Comparison of ENCODE assay signal across 10 cellular contexts in the genomic region with DNA sequence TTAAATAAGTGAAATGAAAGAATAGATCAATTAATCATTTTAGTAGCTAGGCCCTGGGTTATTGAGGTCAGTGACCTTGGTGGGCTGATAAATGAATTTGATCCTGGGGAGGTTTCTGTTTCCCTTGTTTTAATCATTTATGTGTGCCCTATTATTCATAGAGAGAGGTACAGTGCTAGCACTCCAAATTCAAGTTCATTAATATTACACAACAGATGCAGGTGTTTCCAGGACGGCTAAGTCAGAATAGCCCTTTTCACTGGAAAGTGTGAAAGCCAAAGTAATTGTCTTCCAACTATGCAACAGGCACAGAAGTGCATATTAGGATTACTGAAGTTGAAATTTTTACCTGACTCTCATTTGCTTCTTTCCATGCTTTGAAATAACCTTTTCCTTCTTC.
DNase-seq lines count a peak whose midpoint lies in the region; ATAC-seq and TF ChIP-seq lines count a peak whose summit lies in the region.
"Had no signal": no experiment of that assay in that cellular context is flagged by ENCODE, and none has a peak within 500 bp of the region (broad histone marks: within the 10 kb centered on the region; RNA-seq: fewer than 3 reads in every experiment).

No MANE protein-coding gene starts in this region.

- H3K27ac Mint-ChIP-seq in H9 (peak overlapping the region; percentile 22 to 76 (median 72); a peak in 4 of 7 replicates), mesothelial cell of epicardium (peak overlapping the region; percentile 81), CD14-positive monocyte (peak overlapping the region in 3 of 7 donors; percentile 30 to 75 (median 31))
- H3K27ac Mint-ChIP-seq in activated naive CD4-positive, alpha-beta T cell treated with anti-CD3 and anti-CD28 coated beads, Interleukin-2, amount 50 U/mL, for 72 hours, result peak overlapping the region; percentile 73 to 81

- no peak overlapping the region for H2BK5ac ChIP-seq in H9 (ENCODE audit: insufficient read length, low read length)

- peak overlapping the region in 3 of 11 experiments; percentile 5 to 27 (median 16); a peak in 5 of 22 replicates for H3K27ac ChIP-seq in BLaER1 treated with 17β-estradiol and CSF1 and Interleukin-3, amounts not matched to agents 10 nM and 100 nM
- H3K27ac ChIP-seq in H9 (ENCODE audit: insufficient read length, low read depth, low read length), result no peak overlapping the region

- no peak overlapping the region for H2BK12ac ChIP-seq in H9 (ENCODE audit: insufficient read length, low read depth, low read length)

- H3K9ac ChIP-seq in BLaER1 treated with 17β-estradiol and CSF1 and Interleukin-3, amounts not matched to agents 10 nM and 100 nM, result 0 out of 22 replicates have a peak overlapping the region, but pooled peaks of 1 of the 11 experiments have one; percentile 41
- no peak overlapping the region for H3K9ac ChIP-seq in H9 (ENCODE audit: extremely low read depth, insufficient read length, low read length)

- H3K27me3 Mint-ChIP-seq in H9 (ENCODE audit: low read depth) (no peaks in the 10 kb centered on the region), mesothelial cell of epicardium (ENCODE audit: low read depth) (no peaks in the 10 kb centered on the region), CD14-positive monocyte (ENCODE audit: low read depth in 3 of 3) (peaks cover 0 to 4% (median 2%) of the 10 kb centered on the region in 3 donors)

- H3K23me2 ChIP-seq in H9 (ENCODE audit: insufficient read length, low read depth, low read length, poor library complexity, severe bottlenecking), result no peaks in the 10 kb centered on the region

- H3K56ac ChIP-seq in H9 (ENCODE audit: insufficient read length, low read depth, low read length), result no peak overlapping the region

- no peak overlapping the region for H2BK20ac ChIP-seq in H9 (ENCODE audit: low read depth, low read length, poor library complexity, severe bottlenecking)

- H4K8ac ChIP-seq in H9 (replicated peaks; ENCODE audit: insufficient read length, low read depth, low read length), result no peak overlapping the region

- H3K14ac ChIP-seq in H9 (ENCODE audit: insufficient read depth, low read length), result no peak overlapping the region

- H3K4me1 Mint-ChIP-seq in H9, result peaks cover 19 to 24% of the 10 kb centered on the region in 2 experiments
- H3K4me1 Mint-ChIP-seq in mesothelial cell of epicardium, result peaks cover 43% of the 10 kb centered on the region
- H3K4me1 Mint-ChIP-seq in CD14-positive monocyte, result peaks cover 33% of the 10 kb centered on the region

- H3K4me2 ChIP-seq in BLaER1 treated with 17β-estradiol and CSF1 and Interleukin-3, amounts not matched to agents 10 nM and 100 nM, result peak overlapping the region in 6 of 11 experiments; percentile 15 to 70 (median 56); a peak in 8 of 22 replicates
- no peak overlapping the region for H3K4me2 ChIP-seq in H9 (ENCODE audit: insufficient read depth, insufficient read length, low read length)

- no peak overlapping the region for H3K4ac ChIP-seq in H9 (ENCODE audit: low read depth, low read length)

- WGBS in H9 (ENCODE audit: extremely low coverage, insufficient read length, low lambda C conversion rate), result no CpG with 5 or more reads among the region's 1 CpG

- peaks cover 0 to 6% (median 0%) of the 10 kb centered on the region in 3 experiments; a peak in 1 of 7 replicates for H3K36me3 Mint-ChIP-seq in H9 (ENCODE audit: insufficient read depth in 1 of 3, low read depth in 3 of 3)
- peaks cover 0 to 10% of the 10 kb centered on the region in 2 donors for H3K36me3 Mint-ChIP-seq in activated naive CD4-positive, alpha-beta T cell treated with anti-CD3 and anti-CD28 coated beads, Interleukin-2, amount 50 U/mL, for 72 hours
- H3K36me3 Mint-ChIP-seq in mesothelial cell of epicardium, result no peaks in the 10 kb centered on the region
- peaks cover 3 to 5% of the 10 kb centered on the region in 2 donors for H3K36me3 Mint-ChIP-seq in CD14-positive monocyte
- H3K36me3 Mint-ChIP-seq: CD8-positive, alpha-beta T cell had no signal

- no peaks in the 10 kb centered on the region for H3K79me1 ChIP-seq in H9 (ENCODE audit: insufficient read depth, low read depth, low read length, poor library complexity, severe bottlenecking)

- intact Hi-C loops in CD14-positive monocyte (cut with micrococcal nuclease), result loop anchor here in 1 of 2 donors (10.0 kb wide), 1 partner anchor 135 kb away; no protein-coding TSS in a partner anchor

- no peaks in the 10 kb centered on the region for H4K20me1 ChIP-seq in BLaER1 treated with 17β-estradiol and CSF1 and Interleukin-3, amounts not matched to agents 10 nM and 100 nM
- no peaks in the 10 kb centered on the region for H4K20me1 ChIP-seq in H9 (ENCODE audit: control insufficient read depth, insufficient read depth, insufficient read length)

- peaks cover 0 to 7% (median 0%) of the 10 kb centered on the region in 11 experiments; a peak in 3 of 22 replicates for H3K9me3 ChIP-seq in BLaER1 treated with 17β-estradiol and CSF1 and Interleukin-3, amounts not matched to agents 10 nM and 100 nM (replicated peaks in 1 of 11)
- H3K9me3 ChIP-seq in H9 (ENCODE audit: control insufficient read depth, low read depth, low read length), result no peaks in the 10 kb centered on the region

- H3K23ac ChIP-seq in H9 (ENCODE audit: insufficient read length, low read depth, low read length), result no peak overlapping the region

- H3K18ac ChIP-seq in H9 (ENCODE audit: insufficient read length, low read depth, low read length), result no peak overlapping the region

- no peaks in the 10 kb centered on the region for H3K36me3 ChIP-seq in BLaER1 treated with 17β-estradiol and CSF1 and Interleukin-3, amounts not matched to agents 10 nM and 100 nM

- no peak overlapping the region for H2BK120ac ChIP-seq in H9 (ENCODE audit: low read depth, low read length, poor library complexity, severe bottlenecking)

- H3T11ph ChIP-seq in H9 (ENCODE audit: low read length), result no peak overlapping the region

- no peak overlapping the region for H3K4me3 ChIP-seq in BLaER1 treated with 17β-estradiol and CSF1 and Interleukin-3, amounts not matched to agents 10 nM and 100 nM

- no peak overlapping the region for H2AFZ ChIP-seq in H9 (ENCODE audit: low read length)

- ATAC-seq in activated naive CD4-positive, alpha-beta T cell treated with anti-CD3 and anti-CD28 coated beads, Interleukin-2, amount 50 U/mL, for 72 hours, result peak in 1 of 2 donors; percentile 41
- no peak for ATAC-seq in HG02571 (IDR thresholded peaks at IDR 0.05; ENCODE audit: unreplicated experiment)

- no peak overlapping the region for H2AK5ac ChIP-seq in H9 (ENCODE audit: insufficient read length, low read length)

- no peak overlapping the region for H4K5ac ChIP-seq in H9 (ENCODE audit: insufficient read length, low read depth, low read length)

- H3K4me3 Mint-ChIP-seq in H9 (no peak overlapping the region), mesothelial cell of epicardium (no peak overlapping the region), CD14-positive monocyte (no peak overlapping the region)

- H3K4me1 ChIP-seq in BLaER1 treated with 17β-estradiol and CSF1 and Interleukin-3, amounts not matched to agents 10 nM and 100 nM, result peaks cover 1 to 70% (median 28%) of the 10 kb centered on the region in 10 experiments; a peak in 19 of 20 replicates
- peaks cover 3% of the 10 kb centered on the region; the same call in 1 of the 2 replicates for H3K4me1 ChIP-seq in H9 (ENCODE audit: insufficient read depth, low read length)

- DNase-seq in H9 (no peak), mesothelial cell of epicardium (ENCODE audit: low spot score in 2 of 2, unreplicated experiment in 2 of 2) (no peak), SIG-M5 (lab: John Stamatoyannopoulos, UW) (no peak), COLO668 (lab: John Stamatoyannopoulos, UW; ENCODE audit: unreplicated experiment) (no peak), CD14-positive monocyte (ENCODE audit: low spot score) (no peak)
- DNase-seq in activated naive CD4-positive, alpha-beta T cell treated with anti-CD3 and anti-CD28 coated beads, Interleukin-2, amount 50 U/mL, for 72 hours (ENCODE audit: low spot score in 2 of 2), result no peak
- DNase-seq: nucleus accumbens had no signal

- H4K91ac ChIP-seq in H9 (ENCODE audit: insufficient read length, low read depth, low read length), result no peak overlapping the region

- H3K9me3 Mint-ChIP-seq in H9 (no peaks in the 10 kb centered on the region; a peak in 1 of 5 replicates), mesothelial cell of epicardium (no peaks in the 10 kb centered on the region), CD14-positive monocyte (peaks cover 0 to 3% (median 0%) of the 10 kb centered on the region in 7 donors)
- peaks cover 5 to 9% of the 10 kb centered on the region in 2 donors for H3K9me3 Mint-ChIP-seq in activated naive CD4-positive, alpha-beta T cell treated with anti-CD3 and anti-CD28 coated beads, Interleukin-2, amount 50 U/mL, for 72 hours
- H3K9me3 Mint-ChIP-seq: CD8-positive, alpha-beta T cell had no signal

- H3K27me3 ChIP-seq in BLaER1 treated with 17β-estradiol and CSF1 and Interleukin-3, amounts not matched to agents 10 nM and 100 nM, result no peaks in the 10 kb centered on the region
- H3K27me3 ChIP-seq in H9 (ENCODE audit: insufficient read depth, low read length), result no peaks in the 10 kb centered on the region

- no peaks in the 10 kb centered on the region for H3K79me2 ChIP-seq in H9 (ENCODE audit: insufficient read depth, low read length)

- no peak overlapping the region for H2BK15ac ChIP-seq in H9 (ENCODE audit: low read depth, low read length)

- TF ChIP-seq CTCF in H9 (conservative IDR thresholded peaks at IDR 0.05) (no peak), mesothelial cell of epicardium (IDR thresholded peaks at IDR 0.05; ENCODE audit: unreplicated experiment) (no peak), CD14-positive monocyte (IDR thresholded peaks at IDR 0.05) (no peak)
